Comparison of ENCODE assay signal across 22 cellular contexts in genomic region chr4:9758641-9759317, GRCh38. TPM values are rescaled to one million over a fixed set of nuclear protein-coding genes. Genes with fewer than 3 reads are reported as not detected.
DNase-seq lines count a peak whose midpoint lies in the region; ATAC-seq and TF ChIP-seq lines count a peak whose summit lies in the region.
"Had no signal": no experiment of that assay in that cellular context is flagged by ENCODE, and none has a peak within 500 bp of the region (broad histone marks: within the 10 kb centered on the region; RNA-seq: fewer than 3 reads in every experiment).

No MANE protein-coding gene starts in this region.

- no peaks in the 10 kb centered on the region for H4K20me1 ChIP-seq in PC-9 (ENCODE audit: insufficient read depth)

- no peaks in the 10 kb centered on the region for H3K79me2 ChIP-seq in PC-9 (ENCODE audit: low read depth)

- no peak overlapping the region for H3K27ac ChIP-seq in PC-9
- H3K27ac ChIP-seq: HL-60 had no signal

- H3K4me2 ChIP-seq in PC-9: 0 out of 2 replicates have a peak overlapping the region, but pooled peaks have one; percentile 19

- peaks cover 17% of the 10 kb centered on the region; the same call in 1 of the 2 replicates for H3K27me3 ChIP-seq in PC-9 (ENCODE audit: insufficient read depth, low read depth)

- no peaks in the 10 kb centered on the region for H3F3A ChIP-seq in PC-9 (ENCODE audit: insufficient read depth, low read depth)

- no peak for DNase-seq in activated CD8-positive, alpha-beta memory T cell treated with anti-CD3 and anti-CD28 coated beads, Interleukin-2, amount 10 ng/mL, durations not matched to agents 7 days and 5 days
- DNase-seq in activated CD8-positive, alpha-beta memory T cell treated with anti-CD3 and anti-CD28 coated beads for 24 hours: no peak
- DNase-seq in PC-9: no peak
- no peak for DNase-seq in stimulated activated effector memory CD8-positive, alpha-beta T cell treated with anti-CD3 and anti-CD28 coated beads, Interleukin-12 subunit alpha, Interleukin-12 subunit beta, amount 100 ng/mL, for 72 hours (ENCODE audit: low spot score in 2 of 2)
- DNase-seq in natural killer cell: no peak
- no peak for DNase-seq in progenitor cell of endocrine pancreas (ENCODE audit: low spot score, unreplicated experiment)
- DNase-seq: BE2C, DMS53, EL, H9, KG1, NCI-H1105, NCI-H146, NCI-H2029, NCI-H2171 treated with DMSO at 0.1 percent for 48 hours, NCI-H524 treated with DMSO at 0.1 percent for 48 hours, SHP77 had no signal

- no peaks in the 10 kb centered on the region for H3K9me3 Mint-ChIP-seq in activated CD8-positive, alpha-beta memory T cell treated with anti-CD3 and anti-CD28 coated beads, Interleukin-2, amount 10 ng/mL, durations not matched to agents 7 days and 5 days (ENCODE audit: low read depth)
- no peaks in the 10 kb centered on the region for H3K9me3 Mint-ChIP-seq in stimulated activated effector memory CD8-positive, alpha-beta T cell treated with anti-CD3 and anti-CD28 coated beads, Interleukin-12 subunit alpha, Interleukin-12 subunit beta, amount 100 ng/mL, for 72 hours
- no peaks in the 10 kb centered on the region for H3K9me3 Mint-ChIP-seq in natural killer cell
- H3K9me3 Mint-ChIP-seq in progenitor cell of endocrine pancreas (ENCODE audit: low read depth): no peaks in the 10 kb centered on the region
- H3K9me3 Mint-ChIP-seq: H9 had no signal

- intact Hi-C loops in PC-9 (cut with micrococcal nuclease; ENCODE audit: unreplicated experiment): no loop called here
- intact Hi-C loops in natural killer cell (cut with micrococcal nuclease): no loop called here

- H3K9me3 ChIP-seq in ES-I3 (ENCODE audit: control insufficient read depth, insufficient read depth, low read length) (no peaks in the 10 kb centered on the region), PC-9 (ENCODE audit: insufficient read depth, low read depth) (no peaks in the 10 kb centered on the region)
- H3K9me3 ChIP-seq: BE2C had no signal

- no peaks in the 10 kb centered on the region for H3K4me1 Mint-ChIP-seq in activated CD8-positive, alpha-beta memory T cell treated with anti-CD3 and anti-CD28 coated beads, Interleukin-2, amount 10 ng/mL, durations not matched to agents 7 days and 5 days
- H3K4me1 Mint-ChIP-seq in stimulated activated effector memory CD8-positive, alpha-beta T cell treated with anti-CD3 and anti-CD28 coated beads, Interleukin-12 subunit alpha, Interleukin-12 subunit beta, amount 100 ng/mL, for 72 hours: no peaks in the 10 kb centered on the region
- H3K4me1 Mint-ChIP-seq in natural killer cell: no peaks in the 10 kb centered on the region
- no peaks in the 10 kb centered on the region for H3K4me1 Mint-ChIP-seq in progenitor cell of endocrine pancreas (ENCODE audit: low read depth)

- H3K36me3 ChIP-seq in ES-I3 (ENCODE audit: insufficient read depth, low read length): no peaks in the 10 kb centered on the region
- H3K36me3 ChIP-seq in PC-9 (ENCODE audit: low read depth): no peaks in the 10 kb centered on the region
- H3K36me3 ChIP-seq: BE2C had no signal

- CTCF ChIA-PET in activated CD8-positive, alpha-beta memory T cell treated with anti-CD3 and anti-CD28 coated beads, Interleukin-2, amount 10 ng/mL, durations not matched to agents 7 days and 5 days (lab: Charles Lee): no interaction called here
- CTCF ChIA-PET in PC-9 (lab: Charles Lee): no interaction called here

- POLR2A ChIA-PET in PC-9 (lab: Charles Lee; ENCODE audit: unreplicated experiment): no interaction called here

- no peak overlapping the region for H2AFZ ChIP-seq in PC-9

- H3K27me3 Mint-ChIP-seq in activated CD8-positive, alpha-beta memory T cell treated with anti-CD3 and anti-CD28 coated beads, Interleukin-2, amount 10 ng/mL, durations not matched to agents 7 days and 5 days: peaks cover 10% of the 10 kb centered on the region
- H3K27me3 Mint-ChIP-seq in natural killer cell (ENCODE audit: low read depth in 2 of 2) (peaks cover 0 to 4% of the 10 kb centered on the region in 2 donors), progenitor cell of endocrine pancreas (peaks cover 7% of the 10 kb centered on the region)

- H3K4me3 ChIP-seq in PC-9: no peak overlapping the region

- H3K36me3 Mint-ChIP-seq in activated CD8-positive, alpha-beta memory T cell treated with anti-CD3 and anti-CD28 coated beads, Interleukin-2, amount 10 ng/mL, durations not matched to agents 7 days and 5 days: no peaks in the 10 kb centered on the region
- no peaks in the 10 kb centered on the region for H3K36me3 Mint-ChIP-seq in stimulated activated effector memory CD8-positive, alpha-beta T cell treated with anti-CD3 and anti-CD28 coated beads, Interleukin-12 subunit alpha, Interleukin-12 subunit beta, amount 100 ng/mL, for 72 hours
- H3K36me3 Mint-ChIP-seq in natural killer cell (no peaks in the 10 kb centered on the region), progenitor cell of endocrine pancreas (ENCODE audit: insufficient read depth) (no peaks in the 10 kb centered on the region)

- no TSS peak for BruUV-seq in PC-9 (replicated peaks; lab: Mats Ljungman, UMichigan)

- H3K27ac Mint-ChIP-seq in activated CD8-positive, alpha-beta memory T cell treated with anti-CD3 and anti-CD28 coated beads, Interleukin-2, amount 10 ng/mL, durations not matched to agents 7 days and 5 days: no peak overlapping the region
- no peak overlapping the region for H3K27ac Mint-ChIP-seq in stimulated activated effector memory CD8-positive, alpha-beta T cell treated with anti-CD3 and anti-CD28 coated beads, Interleukin-12 subunit alpha, Interleukin-12 subunit beta, amount 100 ng/mL, for 72 hours
- H3K27ac Mint-ChIP-seq in natural killer cell (no peak overlapping the region), progenitor cell of endocrine pancreas (no peak overlapping the region)
- H3K27ac Mint-ChIP-seq: H9 had no signal

- peak; percentile 47 for ATAC-seq in activated CD8-positive, alpha-beta memory T cell treated with anti-CD3 and anti-CD28 coated beads, Interleukin-2, amount 10 ng/mL, durations not matched to agents 7 days and 5 days
- ATAC-seq in stimulated activated effector memory CD8-positive, alpha-beta T cell treated with anti-CD3 and anti-CD28 coated beads, Interleukin-12 subunit alpha, Interleukin-12 subunit beta, amount 100 ng/mL, for 72 hours: peak; percentile 51
- ATAC-seq in natural killer cell: no peak

- no peak overlapping the region for H3K4me3 Mint-ChIP-seq in activated CD8-positive, alpha-beta memory T cell treated with anti-CD3 and anti-CD28 coated beads, Interleukin-2, amount 10 ng/mL, durations not matched to agents 7 days and 5 days
- no peak overlapping the region for H3K4me3 Mint-ChIP-seq in stimulated activated effector memory CD8-positive, alpha-beta T cell treated with anti-CD3 and anti-CD28 coated beads, Interleukin-12 subunit alpha, Interleukin-12 subunit beta, amount 100 ng/mL, for 72 hours
- H3K4me3 Mint-ChIP-seq in natural killer cell (no peak overlapping the region), progenitor cell of endocrine pancreas (ENCODE audit: low read depth) (no peak overlapping the region)
- H3K4me3 Mint-ChIP-seq: H9 had no signal

- H3K4me1 ChIP-seq in ES-I3 (ENCODE audit: insufficient read depth, low read length) (no peaks in the 10 kb centered on the region), PC-9 (replicated peaks; ENCODE audit: insufficient read depth) (no peaks in the 10 kb centered on the region)
- H3K4me1 ChIP-seq: BE2C had no signal

- TF ChIP-seq CTCF in PC-9 (conservative IDR thresholded peaks at IDR 0.05): no peak
- TF ChIP-seq CTCF in natural killer cell (IDR thresholded peaks at IDR 0.05): no peak
- TF ChIP-seq CTCF in progenitor cell of endocrine pancreas (IDR thresholded peaks at IDR 0.05; ENCODE audit: unreplicated experiment): no peak

- no peaks in the 10 kb centered on the region for H3K9me2 ChIP-seq in PC-9 (ENCODE audit: insufficient read depth)

- peak overlapping the region; percentile 32; the same call in 1 of the 2 replicates for H3K9ac ChIP-seq in ES-I3 (ENCODE audit: low read depth, low read length)

RNA-seq across cellular contexts. Expression of gene DRD5, which starts 22.7 kb away (rescaled TPM):
- total RNA-seq in activated CD8-positive, alpha-beta memory T cell treated with anti-CD3 and anti-CD28 coated beads, Interleukin-2, amount 10 ng/mL, durations not matched to agents 7 days and 5 days: not detected
- not detected in 2 replicates for total RNA-seq in PC-9 (2021)
- total RNA-seq in natural killer cell: not detected
- 0.13 TPM in 1 of 2 replicates, not detected in the other for total RNA-seq in progenitor cell of endocrine pancreas
- total RNA-seq: A673, H9, HT-29, RPMI7951 had no signal

Comparison
In these comparisons a context has a peak if more than half of its experiments do, and no peak if none do; other contexts are left out.
1. ATAC-seq: peak in activated CD8-positive, alpha-beta memory T cell treated with anti-CD3 and anti-CD28 coated beads, Interleukin-2, amount 10 ng/mL, durations not matched to agents 7 days and 5 days (single experiment) and stimulated activated effector memory CD8-positive, alpha-beta T cell treated with anti-CD3 and anti-CD28 coated beads, Interleukin-12 subunit alpha, Interleukin-12 subunit beta, amount 100 ng/mL, for 72 hours (single experiment); none in natural killer cell (0 of 3).